29 cellular contexts compared by ENCODE assay signal in genomic region chr7:50543776-50544442, GRCh38. TPM values are rescaled to one million over a fixed set of nuclear protein-coding genes. Genes with fewer than 3 reads are reported as not detected.
"Had no signal": no experiment of that assay in that cellular context is flagged by ENCODE, and none has a peak within 500 bp of the region (broad histone marks: within the 10 kb centered on the region; RNA-seq: fewer than 3 reads in every experiment).

No MANE protein-coding gene starts in this region.

- H3K27ac ChIP-seq: brain microvascular endothelial cell, dorsolateral prefrontal cortex, foreskin keratinocyte, gastrocnemius medialis, heart right ventricle had no signal

- DNase-seq: activated CD4-positive, alpha-beta memory T cell treated with anti-CD3 and anti-CD28 coated beads for 36 hours; activated CD4-positive, alpha-beta T cell treated with anti-CD3 and anti-CD28 coated beads for 36 hours; activated CD4-positive, alpha-beta T cell treated with anti-CD3 and anti-CD28 coated beads, Interleukin-2, amount 10 ng/mL, durations not matched to agents 24 days and 14 days; activated CD4-positive, CD25-positive, alpha-beta regulatory T cell; activated CD4-positive, CD25-positive, alpha-beta regulatory T cell treated with anti-CD3 and anti-CD28 coated beads, Interleukin-2, amount 50 U/mL, for 72 hours; activated CD8-positive, alpha-beta T cell treated with anti-CD3 and anti-CD28 coated beads, Interleukin-2, amount 10 ng/mL, durations not matched to agents 7 days and 5 days; activated effector memory CD4-positive, alpha-beta T cell treated with Interleukin-2 at 50 U/mL for 16 hours; activated gamma-delta T cell treated with Interleukin-2 at 50 U/mL for 16 hours; activated naive CD4-positive, alpha-beta T cell treated with anti-CD3 and anti-CD28 coated beads, Interleukin-2, amount 50 U/mL, for 16 hours; activated naive CD4-positive, alpha-beta T cell treated with Interleukin-2 at 50 U/mL for 16 hours; activated T-cell treated with anti-CD3 and anti-CD28 coated beads, Interleukin-2, amount 50 U/mL, for 4 hours; amniotic stem cell; anterior cingulate cortex; brain microvascular endothelial cell; caudate nucleus; dorsolateral prefrontal cortex; effector memory CD4-positive, alpha-beta T cell; endodermal cell; foreskin keratinocyte; gastrocnemius medialis; heart right ventricle; SW 1271; T-cell had no signal

- FAIRE-seq: astrocyte, bronchial epithelial cell, colon had no signal

- H3K27me3 ChIP-seq: brain microvascular endothelial cell, dorsolateral prefrontal cortex, foreskin keratinocyte, gastrocnemius medialis had no signal

- H3K36me3 ChIP-seq: brain microvascular endothelial cell, gastrocnemius medialis, heart right ventricle had no signal

- H3K4me1 ChIP-seq: foreskin keratinocyte, gastrocnemius medialis, heart right ventricle had no signal

- ATAC-seq: activated CD4-positive, alpha-beta T cell treated with anti-CD3 and anti-CD28 coated beads for 36 hours; activated CD8-positive, alpha-beta T cell treated with anti-CD3 and anti-CD28 coated beads, Interleukin-2, amount 10 ng/mL, durations not matched to agents 7 days and 5 days; activated T-cell treated with anti-CD3 and anti-CD28 coated beads, Interleukin-2, amount 50 U/mL, for 4 hours; activated T-helper 17 cell treated with anti-CD3 and anti-CD28 coated beads, Interleukin-2, amount 50 U/mL, for 72 hours; esophagus mucosa; foreskin keratinocyte; gastrocnemius medialis; heart right ventricle; T-cell had no signal

- H3K4me3 ChIP-seq: dorsolateral prefrontal cortex, gastrocnemius medialis, heart right ventricle had no signal

- H3K9me3 ChIP-seq: gastrocnemius medialis, heart right ventricle had no signal

RNA-seq across cellular contexts. Expression of gene DDC, which starts 21.3 kb away (rescaled TPM):
- total RNA-seq: activated CD4-positive, alpha-beta memory T cell treated with anti-CD3 and anti-CD28 coated beads for 36 hours; activated CD8-positive, alpha-beta T cell treated with anti-CD3 and anti-CD28 coated beads, Interleukin-2, amount 10 ng/mL, durations not matched to agents 7 days and 5 days; activated T-helper 17 cell treated with anti-CD3 and anti-CD28 coated beads, Interleukin-2, amount 50 U/mL, for 72 hours; astrocyte; bronchial epithelial cell; chondrocyte; esophagus mucosa; foreskin keratinocyte; heart right ventricle; T-cell had no signal
- polyA plus RNA-seq: foreskin keratinocyte, heart right ventricle had no signal
